ENCODE assay signal across 18 cellular contexts in the genomic region with DNA sequence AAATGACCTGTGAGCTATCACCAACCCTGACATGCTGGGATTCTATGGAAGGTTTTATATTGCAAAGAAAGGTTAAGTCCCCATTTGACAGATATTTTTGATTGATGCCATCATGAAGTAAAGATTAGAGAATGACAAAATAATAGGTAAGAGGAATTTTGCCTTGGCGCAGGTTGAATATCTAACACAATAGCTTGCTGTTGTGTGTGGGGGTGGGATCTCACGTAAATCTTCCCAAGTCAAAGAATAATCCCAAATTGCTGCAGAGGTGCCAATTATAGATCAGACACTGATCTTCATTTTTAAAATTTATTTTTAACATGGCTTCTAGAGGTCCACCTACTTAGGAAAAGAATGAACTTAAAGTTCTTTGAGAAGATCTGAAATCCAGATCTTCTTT.
"Had no signal": no experiment of that assay in that cellular context is flagged by ENCODE, and none has a peak within 500 bp of the region (broad histone marks: within the 10 kb centered on the region; RNA-seq: fewer than 3 reads in every experiment).

No MANE protein-coding gene starts in this region.

- DNase-seq: colonic mucosa; cortex of kidney; dermis blood vessel endothelial cell; dorsolateral prefrontal cortex; effector CD4-positive, alpha-beta T cell; effector CD8-positive, alpha-beta T cell; effector memory CD4-positive, alpha-beta T cell; effector memory CD8-positive, alpha-beta T cell; endodermal cell; erythroblast; esophagus squamous epithelium; foreskin fibroblast; foreskin keratinocyte; foreskin melanocyte; gastrocnemius medialis; glutamatergic neuron; heart left ventricle; heart right ventricle had no signal
